Comparison of ENCODE assay signal across 17 cellular contexts in the genomic region with DNA sequence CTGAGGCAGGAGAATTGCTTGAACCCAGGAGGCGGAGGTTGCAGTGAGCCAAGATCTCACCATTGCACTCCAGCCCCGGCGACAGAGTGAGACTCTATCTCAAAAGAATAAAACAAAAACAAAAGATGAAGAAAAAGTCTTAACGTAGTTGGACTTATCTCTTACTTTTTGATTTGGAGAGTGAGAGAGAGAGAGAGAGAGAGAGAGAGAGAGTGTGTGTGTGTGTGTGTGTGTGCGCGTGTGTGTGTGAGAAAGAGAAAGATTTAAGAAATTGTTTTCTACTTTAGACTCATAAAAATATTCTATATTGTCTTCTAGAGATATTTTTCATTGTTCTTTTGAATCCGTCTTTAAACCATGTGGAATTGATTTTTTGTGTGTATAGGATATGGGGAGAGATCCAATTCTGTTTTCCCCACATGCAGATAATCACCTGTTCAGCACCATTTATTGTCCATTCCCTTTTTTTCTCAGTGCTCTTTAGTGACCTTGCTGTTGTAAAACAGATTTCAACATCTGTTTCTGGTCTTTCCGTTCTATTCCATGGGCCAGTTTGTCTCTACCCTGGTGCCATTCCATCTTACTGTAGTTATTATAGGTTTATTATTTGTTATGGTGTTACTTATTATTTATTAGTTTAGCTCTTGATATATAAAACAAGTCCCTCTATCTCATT. TPM values are rescaled to one million over a fixed set of nuclear protein-coding genes. Genes with fewer than 3 reads are reported as not detected.
DNase-seq lines count a peak whose midpoint lies in the region; ATAC-seq and TF ChIP-seq lines count a peak whose summit lies in the region.
"Had no signal": no experiment of that assay in that cellular context is flagged by ENCODE, and none has a peak within 500 bp of the region (broad histone marks: within the 10 kb centered on the region; RNA-seq: fewer than 3 reads in every experiment).

No MANE protein-coding gene starts in this region.

- POLR2A ChIA-PET in T-cell (lab: Charles Lee), result interaction anchor here in 1 of 2 donors (0.6 kb wide), 1 partner anchor 83 kb away, joined by 3 read pairs; no protein-coding TSS in a partner anchor
- POLR2A ChIA-PET in RWPE1 (lab: Yijun Ruan, JAX; ENCODE audit: low non-redundant PET), result no interaction called here

- H3F3A ChIP-seq in MM.1S (ENCODE audit: insufficient read depth, low read length), result no peaks in the 10 kb centered on the region

- no peak overlapping the region for H2AFZ ChIP-seq in MM.1S (ENCODE audit: low read length)

- CTCF ChIA-PET in T-cell (lab: Charles Lee) (no interaction called here), RWPE1 (lab: Yijun Ruan, JAX) (interaction anchor here (0.6 kb wide), 1 partner anchor 55 kb away, joined by 3 read pairs; no protein-coding TSS in a partner anchor)

- H3K27ac ChIP-seq in MM.1S (ENCODE audit: low read length), result no peak overlapping the region
- H3K27ac ChIP-seq in RWPE1, result no peak overlapping the region
- H3K27ac ChIP-seq: HL-60, KMS-11 had no signal

- H3K79me2 ChIP-seq in MM.1S (ENCODE audit: low read length), result peaks cover 85% of the 10 kb centered on the region

- H3K36me3 Mint-ChIP-seq in natural killer cell (no peaks in the 10 kb centered on the region), T-cell (peaks cover 27% of the 10 kb centered on the region), nephron (ENCODE audit: low read depth) (peaks cover 44% of the 10 kb centered on the region)
- H3K36me3 Mint-ChIP-seq in natural killer cell treated with Interleukin-12 subunit alpha and Interleukin-12 subunit beta and Interleukin-15 and Interleukin-18, amount 100 ng/mL, for 72 hours, result no peaks in the 10 kb centered on the region

- H3K27me3 Mint-ChIP-seq in natural killer cell (ENCODE audit: low read depth in 2 of 2) (no peaks in the 10 kb centered on the region), T-cell (no peaks in the 10 kb centered on the region), nephron (ENCODE audit: low read depth) (no peaks in the 10 kb centered on the region)
- H3K27me3 Mint-ChIP-seq in natural killer cell treated with Interleukin-12 subunit alpha and Interleukin-12 subunit beta and Interleukin-15 and Interleukin-18, amount 100 ng/mL, for 72 hours, result no peaks in the 10 kb centered on the region
- H3K27me3 Mint-ChIP-seq: CD4-positive, alpha-beta memory T cell had no signal

- no peak overlapping the region for H3K9ac ChIP-seq in MM.1S (ENCODE audit: low read length)
- H3K9ac ChIP-seq: KMS-11 had no signal

- no peak overlapping the region for H3K4me3 ChIP-seq in MM.1S (ENCODE audit: low read length)
- H3K4me3 ChIP-seq: HAP-1 had no signal

- H3K27me3 ChIP-seq in MM.1S (replicated peaks; ENCODE audit: insufficient read depth, low read length), result no peaks in the 10 kb centered on the region

- peaks cover 14% of the 10 kb centered on the region for H4K20me1 ChIP-seq in MM.1S (ENCODE audit: insufficient read depth, low read length)

- H3K9me2 ChIP-seq in MM.1S (replicated peaks; ENCODE audit: insufficient read depth, low read length), result no peaks in the 10 kb centered on the region

- H3K4me3 Mint-ChIP-seq in natural killer cell (no peak overlapping the region), T-cell (no peak overlapping the region), nephron (no peak overlapping the region)
- H3K4me3 Mint-ChIP-seq in natural killer cell treated with Interleukin-12 subunit alpha and Interleukin-12 subunit beta and Interleukin-15 and Interleukin-18, amount 100 ng/mL, for 72 hours, result no peak overlapping the region

- intact Hi-C loops in natural killer cell (cut with micrococcal nuclease), result no loop called here

- no peaks in the 10 kb centered on the region for H3K4me1 ChIP-seq in MM.1S (ENCODE audit: low read length)

- no peak for DNase-seq in natural killer cell
- no peak for DNase-seq in natural killer cell treated with Interleukin-12 subunit alpha and Interleukin-12 subunit beta and Interleukin-15 and Interleukin-18, amount 100 ng/mL, for 72 hours (ENCODE audit: low spot score)
- DNase-seq in T-cell, result no peak
- DNase-seq in MM.1S, result no peak
- no peak for DNase-seq in GM20000 (ENCODE audit: low spot score)
- DNase-seq in RWPE1 (ENCODE audit: low spot score), result no peak
- DNase-seq: CD4-positive, alpha-beta memory T cell; DMS79 treated with DMSO at 0.1 percent for 48 hours; NCI-H1048; NCI-H1436 treated with DMSO at 0.1 percent for 48 hours; NCI-H2029 treated with DMSO at 0.1 percent for 48 hours; NCI-H774 had no signal

- H3K36me3 ChIP-seq in MM.1S (replicated peaks; ENCODE audit: insufficient read depth, low read length), result no peaks in the 10 kb centered on the region

- no peaks in the 10 kb centered on the region for H3K9me3 Mint-ChIP-seq in natural killer cell
- no peaks in the 10 kb centered on the region for H3K9me3 Mint-ChIP-seq in natural killer cell treated with Interleukin-12 subunit alpha and Interleukin-12 subunit beta and Interleukin-15 and Interleukin-18, amount 100 ng/mL, for 72 hours
- H3K9me3 Mint-ChIP-seq in T-cell, result no peaks in the 10 kb centered on the region
- H3K9me3 Mint-ChIP-seq in nephron, result no peaks in the 10 kb centered on the region
- H3K9me3 Mint-ChIP-seq: CD4-positive, alpha-beta memory T cell had no signal

- ATAC-seq in natural killer cell, result no peak
- no peak for ATAC-seq in natural killer cell treated with Interleukin-12 subunit alpha and Interleukin-12 subunit beta and Interleukin-15 and Interleukin-18, amount 100 ng/mL, for 72 hours
- ATAC-seq in T-cell (replicated peaks in 1 of 4), result no peak
- ATAC-seq: PC-3 had no signal

- H3K4me1 Mint-ChIP-seq in natural killer cell (peaks cover 19 to 43% of the 10 kb centered on the region in 2 donors), T-cell (peaks cover 42 to 44% (median 44%) of the 10 kb centered on the region in 3 donors), nephron (peaks cover 7% of the 10 kb centered on the region)
- H3K4me1 Mint-ChIP-seq in natural killer cell treated with Interleukin-12 subunit alpha and Interleukin-12 subunit beta and Interleukin-15 and Interleukin-18, amount 100 ng/mL, for 72 hours (ENCODE audit: low read depth in 2 of 2), result peaks cover 30 to 37% of the 10 kb centered on the region in 2 donors

- H3K4me2 ChIP-seq in MM.1S (ENCODE audit: low read depth, low read length), result no peak overlapping the region
- H3K4me2 ChIP-seq: KMS-11 had no signal

- H3K27ac Mint-ChIP-seq in natural killer cell (peak overlapping the region; percentile 1 to 7), T-cell (peak overlapping the region; percentile 11 to 48), nephron (peak overlapping the region in 2 of 3 experiments; percentile 28 to 29)
- peak overlapping the region in 1 of 2 donors; percentile 3 for H3K27ac Mint-ChIP-seq in natural killer cell treated with Interleukin-12 subunit alpha and Interleukin-12 subunit beta and Interleukin-15 and Interleukin-18, amount 100 ng/mL, for 72 hours

- no peaks in the 10 kb centered on the region for H3K9me3 ChIP-seq in MM.1S (replicated peaks; ENCODE audit: insufficient read depth, low read length)
- H3K9me3 ChIP-seq: HAP-1 had no signal

- TF ChIP-seq CTCF in natural killer cell (IDR thresholded peaks at IDR 0.05), result no peak
- TF ChIP-seq CTCF in nephron (IDR thresholded peaks at IDR 0.05; ENCODE audit: unreplicated experiment in 3 of 3), result no peak
- TF ChIP-seq CTCF in MM.1S (IDR thresholded peaks at IDR 0.05; ENCODE audit: low read length), result no peak
- TF ChIP-seq CTCF in GM20000 (IDR thresholded peaks at IDR 0.05; ENCODE audit: extremely low read depth, missing control alignments), result no peak
- TF ChIP-seq CTCF in RWPE1 (conservative IDR thresholded peaks at IDR 0.05; ENCODE audit: low read depth), result no peak

RNA-seq across cellular contexts. Expression of gene KCMF1, which starts 53.5 kb away (rescaled TPM):
- total RNA-seq in natural killer cell (10 to 100 TPM; 70.8 to 81.4 (median 77.1) TPM), T-cell (10 to 100 TPM; 56.7 to 62.5 (median 60.3) TPM)
- total RNA-seq in natural killer cell treated with Interleukin-12 subunit alpha and Interleukin-12 subunit beta and Interleukin-15 and Interleukin-18, amount 100 ng/mL, for 72 hours, result 100 to 1,000 TPM in 1 of 2 donors, 10 to 100 TPM in 1; 96.1 to 117 TPM
